Comparison of ENCODE assay signal across 17 cellular contexts in the genomic region with DNA sequence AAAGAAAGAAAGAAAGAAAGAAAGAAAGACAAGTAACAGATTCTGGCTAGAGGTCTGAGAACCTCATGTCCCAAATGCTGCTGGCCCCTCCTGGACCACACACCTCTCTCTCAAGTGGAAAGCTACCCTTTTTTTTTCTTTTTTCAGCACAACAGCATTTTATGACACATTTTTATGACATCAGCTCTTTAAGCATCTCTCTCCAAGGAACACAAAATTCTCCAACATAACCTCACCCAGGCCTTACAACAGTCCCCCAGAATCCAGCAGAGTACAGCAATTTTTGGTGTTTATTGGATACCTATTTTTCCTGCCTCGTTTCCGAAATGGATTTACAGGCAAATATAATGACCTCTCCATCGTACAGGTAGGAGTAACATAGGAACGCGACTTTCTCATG. TPM values are rescaled to one million over a fixed set of nuclear protein-coding genes. Genes with fewer than 3 reads are reported as not detected.
DNase-seq lines count a peak whose midpoint lies in the region; ATAC-seq and TF ChIP-seq lines count a peak whose summit lies in the region.
"Had no signal": no experiment of that assay in that cellular context is flagged by ENCODE, and none has a peak within 500 bp of the region (broad histone marks: within the 10 kb centered on the region; RNA-seq: fewer than 3 reads in every experiment).

No MANE protein-coding gene starts in this region.

- ATAC-seq in T-helper 17 cell = no peak
- ATAC-seq in aorta (ENCODE audit: low FRiP score) = peak; percentile 49
- ATAC-seq: HCT116 had no signal

- in situ Hi-C loops in KBM-7 (cut with MboI; ENCODE audit: low pct_unique_long_range_greater_than_20kb, low sequenced_read_pairs) = no loop called here

- H3K4me3 Mint-ChIP-seq in T-helper 17 cell = peak overlapping the region; percentile 15
- H3K4me3 Mint-ChIP-seq: CD4-positive, alpha-beta memory T cell; H9 had no signal

- 38 to 50% methylated on average over 5 of the region's 5 CpGs for WGBS in aorta, 2 donors

- no peak for TF ChIP-seq CTCF in fibroblast of the aortic adventitia (IDR thresholded peaks at IDR 0.05; ENCODE audit: insufficient read depth, low read length)

- no peaks in the 10 kb centered on the region for H3K36me3 Mint-ChIP-seq in T-helper 17 cell (ENCODE audit: low read depth)
- H3K36me3 Mint-ChIP-seq: CD4-positive, alpha-beta memory T cell had no signal

- DNase-seq in AG20443 (ENCODE audit: low spot score) (peak; percentile 21), T-helper 17 cell (no peak), fibroblast of the aortic adventitia (ENCODE audit: low read depth) (peak; percentile 16), aorta (no peak), SKM-1 treated with dmso at 0.1 percent for 144 hours (lab: John Stamatoyannopoulos, UW; ENCODE audit: unreplicated experiment) (no peak), KBM-7 (no peak), AML-193 (lab: John Stamatoyannopoulos, UW) (no peak)
- DNase-seq: C1 segment of cervical spinal cord; Calu3; CD4-positive, alpha-beta memory T cell; COR-L47; DMS53; DMS79 treated with DMSO at 0.1 percent for 48 hours; GF-D8; H9 had no signal

- peaks cover 77% of the 10 kb centered on the region for H3K27me3 Mint-ChIP-seq in T-helper 17 cell

- H3K9me3 ChIP-seq in T-helper 17 cell (ENCODE audit: control insufficient read depth, low read length, poor library complexity, severe bottlenecking) (no peaks in the 10 kb centered on the region), aorta (ENCODE audit: control insufficient read depth, low read length) (no peaks in the 10 kb centered on the region)

- H3K4me1 Mint-ChIP-seq in T-helper 17 cell = no peaks in the 10 kb centered on the region
- H3K4me1 Mint-ChIP-seq: CD4-positive, alpha-beta memory T cell had no signal

- H3K36me3 ChIP-seq in aorta (ENCODE audit: control insufficient read depth in 1 of 2, insufficient read depth in 2 of 2, low read length in 1 of 2) = no peaks in the 10 kb centered on the region

- no peaks in the 10 kb centered on the region for H3K27me3 ChIP-seq in aorta (ENCODE audit: control insufficient read depth in 1 of 2, insufficient read depth in 2 of 2, low read length in 1 of 2)

- no peak overlapping the region for H3K4me3 ChIP-seq in fibroblast of the aortic adventitia (ENCODE audit: low read depth, low read length)
- H3K4me3 ChIP-seq in aorta (ENCODE audit: low read length in 2 of 2) = no peak overlapping the region

- H3K4me1 ChIP-seq in aorta (ENCODE audit: control insufficient read depth in 1 of 2, insufficient read depth in 2 of 2, low read length in 2 of 2) = no peaks in the 10 kb centered on the region

- no peak overlapping the region for H3K27ac Mint-ChIP-seq in T-helper 17 cell
- H3K27ac Mint-ChIP-seq: H9 had no signal

- H3K27ac ChIP-seq in aorta (ENCODE audit: low read depth in 1 of 2, low read length in 2 of 2) = no peak overlapping the region

- intact Hi-C loops in aorta (cut with DNase I) = no loop called here

RNA-seq across cellular contexts. Expression of gene NTRK3, which starts 11.2 kb away (rescaled TPM):
- not detected for total RNA-seq in T-helper 17 cell
- total RNA-seq in fibroblast of the aortic adventitia (ENCODE audit: low replicate concordance) = 7.0 and 19.6 TPM in 2 replicates
- 10 to 100 TPM; 79.2 to 79.9 TPM for total RNA-seq in aorta
- 10 to 100 TPM in 1 of 2 donors, 1 to 10 TPM in 1; 8.9 to 84.0 TPM for polyA plus RNA-seq in aorta
- total RNA-seq: A172, Calu3 had no signal
- polyA plus RNA-seq: CD4-positive, alpha-beta memory T cell had no signal

Comparison
In these comparisons a context has a peak if more than half of its experiments do, and no peak if none do; other contexts are left out.
1. DNase-seq: peak in AG20443 (single experiment) and fibroblast of the aortic adventitia (single experiment); none in T-helper 17 cell (0 of 3), aorta (0 of 2), SKM-1 treated with dmso at 0.1 percent for 144 hours (single experiment), KBM-7 (single experiment) and AML-193 (0 of 2).